In genomic region chr15:36774765-36775164, GRCh38 we compare ENCODE assay signal across 16 cellular contexts.
DNase-seq lines count a peak whose midpoint lies in the region; FAIRE-seq and TF ChIP-seq lines count a peak whose summit lies in the region.
"Had no signal": no experiment of that assay in that cellular context is flagged by ENCODE, and none has a peak within 500 bp of the region (broad histone marks: within the 10 kb centered on the region; RNA-seq: fewer than 3 reads in every experiment).

No MANE protein-coding gene starts in this region.

- H3K9me3 Mint-ChIP-seq in mesothelial cell of epicardium: no peaks in the 10 kb centered on the region
- H3K9me3 Mint-ChIP-seq: CD4-positive, alpha-beta memory T cell had no signal

- in situ Hi-C loops in Caki2 (cut with HindIII; ENCODE audit: low pct_unique_long_range_greater_than_20kb, low sequenced_read_pairs): no loop called here

- no peak for FAIRE-seq in small intestine (lab: Jason Lieb, UNC)
- FAIRE-seq: G401.6, GM12892, H54 had no signal

- WGBS in small intestine, 3 donors: 93 to 99% (median 96%) methylated on average over 3 of the region's 3 CpGs

- H3K27me3 ChIP-seq in small intestine (ENCODE audit: control insufficient read depth in 2 of 2, insufficient read depth in 2 of 2, low read length in 2 of 2): no peaks in the 10 kb centered on the region
- H3K27me3 ChIP-seq in vagina: no peaks in the 10 kb centered on the region

- H3K4me1 ChIP-seq in HEK293 (ENCODE audit: control insufficient read depth, insufficient read depth, low read length) (peaks cover 2% of the 10 kb centered on the region; the same call in 1 of the 2 replicates), small intestine (ENCODE audit: control insufficient read depth in 2 of 2, insufficient read depth in 1 of 2, low read depth in 1 of 2, low read length in 1 of 2) (no peaks in the 10 kb centered on the region), vagina (no peaks in the 10 kb centered on the region)
- H3K4me1 ChIP-seq: HAP-1 had no signal

- POLR2A ChIA-PET in HEK293 (lab: Yijun Ruan, JAX): no interaction called here

- intact Hi-C loops in vagina (cut with DNase I): no loop called here

- H3K27ac ChIP-seq in HEK293 (ENCODE audit: extremely low read depth, low read depth, low read length): no peak overlapping the region
- H3K27ac ChIP-seq in small intestine (ENCODE audit: low read depth in 1 of 2, low read length in 1 of 2): no peak overlapping the region
- H3K27ac ChIP-seq in vagina: no peak overlapping the region

- peak overlapping the region; percentile 95 for H3K27ac Mint-ChIP-seq in mesothelial cell of epicardium
- H3K27ac Mint-ChIP-seq: CD4-positive, alpha-beta memory T cell had no signal

- H3K36me3 ChIP-seq in HEK293 (ENCODE audit: control insufficient read depth in 2 of 2, insufficient read depth in 1 of 2, low read length in 2 of 2) (no peaks in the 10 kb centered on the region), small intestine (ENCODE audit: control insufficient read depth in 2 of 2, insufficient read depth in 2 of 2, low read length in 2 of 2) (no peaks in the 10 kb centered on the region), vagina (no peaks in the 10 kb centered on the region)
- H3K36me3 ChIP-seq: HAP-1 had no signal

- H3K4me3 ChIP-seq in HEK293 (ENCODE audit: low read depth, low read length): no peak overlapping the region
- no peak overlapping the region for H3K4me3 ChIP-seq in small intestine (ENCODE audit: low read depth in 1 of 2, low read length in 2 of 2)
- no peak overlapping the region for H3K4me3 ChIP-seq in vagina
- H3K4me3 ChIP-seq: HAP-1 had no signal

- CTCF ChIA-PET in HEK293 (lab: Yijun Ruan, JAX): no interaction called here

- peaks cover 55% of the 10 kb centered on the region for H3K4me1 Mint-ChIP-seq in mesothelial cell of epicardium
- H3K4me1 Mint-ChIP-seq: CD4-positive, alpha-beta memory T cell had no signal

- peak; percentile 68 for DNase-seq in Caki2 (ENCODE audit: low read depth)
- DNase-seq in mesothelial cell of epicardium (ENCODE audit: low spot score in 2 of 2, unreplicated experiment in 2 of 2): no peak
- DNase-seq in NCI-H82 treated with DMSO at 0.1 percent for 48 hours (lab: John Stamatoyannopoulos, UW; ENCODE audit: unreplicated experiment): no peak
- DNase-seq in small intestine: no peak
- no peak for DNase-seq in vagina (ENCODE audit: extremely low spot score in 2 of 2)
- DNase-seq: C1 segment of cervical spinal cord; CD4-positive, alpha-beta memory T cell; COR-L47; DMS153; DND-41; GOT3 had no signal

- peaks cover 17% of the 10 kb centered on the region for H3K36me3 Mint-ChIP-seq in mesothelial cell of epicardium

- H3K4me3 Mint-ChIP-seq in mesothelial cell of epicardium: no peak overlapping the region
- H3K4me3 Mint-ChIP-seq: CD4-positive, alpha-beta memory T cell had no signal

- H3K9me3 ChIP-seq in HEK293 (ENCODE audit: control insufficient read depth, insufficient read depth, low read depth, low read length): no peaks in the 10 kb centered on the region
- no peaks in the 10 kb centered on the region for H3K9me3 ChIP-seq in small intestine (ENCODE audit: control insufficient read depth, low read depth)
- no peaks in the 10 kb centered on the region for H3K9me3 ChIP-seq in vagina
- H3K9me3 ChIP-seq: HAP-1 had no signal

- TF ChIP-seq CTCF in HEK293 (tag by site-specific recombination; IDR thresholded peaks at IDR 0.05) (no peak), mesothelial cell of epicardium (IDR thresholded peaks at IDR 0.05; ENCODE audit: unreplicated experiment) (no peak), vagina (IDR thresholded peaks at IDR 0.05) (no peak)

- no peaks in the 10 kb centered on the region for H3K27me3 Mint-ChIP-seq in mesothelial cell of epicardium (ENCODE audit: low read depth)
- H3K27me3 Mint-ChIP-seq: CD4-positive, alpha-beta memory T cell had no signal

- TF ChIP-seq POLR2A in vagina (IDR thresholded peaks at IDR 0.05): no peak

TF ChIP-seq in HEK293, 187 proteins besides CTCF, POLR2A, EP300 and RAD21:
- TF ChIP-seq ZNF843 (tag by site-specific recombination; IDR thresholded peaks at IDR 0.05) (peak; percentile 68; the same call in 1 of the 2 replicates), BCL6B (tag by site-specific recombination; IDR thresholded peaks at IDR 0.05) (peak; percentile 77), FEZF1 (tag by site-specific recombination; IDR thresholded peaks at IDR 0.05) (peak; percentile 25; the same call in 1 of the 2 replicates), ZNF211 (tag by site-specific recombination; IDR thresholded peaks at IDR 0.05; ENCODE audit: low read depth) (no peak), ZIC2 (tag by site-specific recombination; IDR thresholded peaks at IDR 0.05) (no peak), IKZF3 (tag by site-specific recombination; IDR thresholded peaks at IDR 0.05) (0 out of 2 replicates have a peak, but pooled peaks have one; percentile 17), OSR2 (tag by site-specific recombination; IDR thresholded peaks at IDR 0.05) (peak; percentile 39; the same call in 1 of the 2 replicates), PRDM6 (tag by site-specific recombination; IDR thresholded peaks at IDR 0.05) (peak; percentile 69)
